ENCODE assay signal across 14 cellular contexts in the genomic region with DNA sequence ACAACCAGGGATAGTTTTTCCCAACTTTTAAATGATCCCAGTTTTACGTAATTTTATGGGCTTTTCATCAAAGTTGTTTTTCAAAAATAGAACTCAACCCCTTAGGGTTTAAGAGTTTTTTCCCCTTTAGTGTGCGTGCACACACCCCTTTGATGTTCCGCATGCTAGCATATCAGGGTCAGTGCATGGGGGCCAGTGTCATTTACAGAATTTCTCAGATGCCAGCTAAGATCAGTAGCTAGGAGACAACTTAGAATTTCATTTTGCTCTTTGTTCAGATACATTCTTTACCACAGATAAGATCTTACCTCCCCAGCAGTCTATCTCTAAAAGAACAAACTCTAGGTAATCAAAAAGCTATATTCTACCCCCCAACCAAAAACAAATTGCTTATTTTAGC.
A peak's percentile ranks its signal among the peaks of the same experiment; 100 is the strongest.
DNase-seq lines count a peak whose midpoint lies in the region; TF ChIP-seq lines count a peak whose summit lies in the region.
"Had no signal": no experiment of that assay in that cellular context is flagged by ENCODE, and none has a peak within 500 bp of the region (broad histone marks: within the 10 kb centered on the region; RNA-seq: fewer than 3 reads in every experiment).

No MANE protein-coding gene starts in this region.

- H3K56ac ChIP-seq in mesendoderm (ENCODE audit: low read length), result no peak overlapping the region

- H2AK5ac ChIP-seq in mesendoderm (ENCODE audit: low read length), result no peak overlapping the region

- no peaks in the 10 kb centered on the region for H3K79me1 ChIP-seq in mesendoderm (ENCODE audit: low read length)

- H3K4me3 ChIP-seq in mesendoderm (ENCODE audit: low read length), result no peak overlapping the region
- peak overlapping the region; percentile 26 for H3K4me3 ChIP-seq in neuron (ENCODE audit: low read length)
- H3K4me3 ChIP-seq: A549 had no signal

- no peak overlapping the region for H3K27ac ChIP-seq in mesendoderm (ENCODE audit: low read depth, low read length)
- H3K27ac ChIP-seq: A549, HL-60 had no signal

- no peak overlapping the region for H3K4me2 ChIP-seq in mesendoderm (ENCODE audit: low read length)
- H3K4me2 ChIP-seq: A549 had no signal

- no peak overlapping the region for H2AFZ ChIP-seq in neuron (ENCODE audit: low read depth, low read length)

- H2BK120ac ChIP-seq in mesendoderm (ENCODE audit: low read depth, low read length), result no peak overlapping the region

- H3K27me3 Mint-ChIP-seq in brain, result peaks cover 3% of the 10 kb centered on the region
- H3K27me3 Mint-ChIP-seq in activated CD4-positive, alpha-beta memory T cell treated with anti-CD3 and anti-CD28 coated beads for 36 hours, result peaks cover 5% of the 10 kb centered on the region

- H3K4me1 ChIP-seq in mesendoderm (ENCODE audit: control insufficient read depth, low read depth, low read length) (no peaks in the 10 kb centered on the region), neuron (ENCODE audit: insufficient read depth, low read length) (peaks cover 33% of the 10 kb centered on the region)
- H3K4me1 ChIP-seq: A549, BE2C had no signal

- H3K79me2 ChIP-seq in mesendoderm (ENCODE audit: control insufficient read depth, insufficient read depth, low read length), result no peaks in the 10 kb centered on the region

- no peaks in the 10 kb centered on the region for H3K9me3 ChIP-seq in neuron (ENCODE audit: low read length)
- H3K9me3 ChIP-seq: A549, BE2C had no signal

- no peak overlapping the region for H3K23ac ChIP-seq in mesendoderm (ENCODE audit: low read length)

- CTCF ChIA-PET in activated CD4-positive, alpha-beta memory T cell treated with anti-CD3 and anti-CD28 coated beads for 36 hours (lab: Charles Lee), result interaction anchor here (1.0 kb wide), 1 partner anchor 73 kb away, joined by 3 read pairs; no protein-coding TSS in a partner anchor

- H2BK15ac ChIP-seq in mesendoderm (replicated peaks; ENCODE audit: low read depth), result no peak overlapping the region

- no peak overlapping the region for H3K9ac ChIP-seq in mesendoderm (ENCODE audit: low read length)

- H2BK5ac ChIP-seq in mesendoderm (ENCODE audit: low read length), result no peak overlapping the region

- POLR2A ChIA-PET in activated CD4-positive, alpha-beta memory T cell treated with anti-CD3 and anti-CD28 coated beads for 36 hours (lab: Charles Lee), result no interaction called here

- DNase-seq in mesendoderm, result peak; percentile 37
- DNase-seq in NOMO-1 treated with DMSO at 0.1 percent for 48 hours (lab: John Stamatoyannopoulos, UW; ENCODE audit: unreplicated experiment), result no peak
- no peak for DNase-seq in anterior cingulate cortex (lab: John Stamatoyannopoulos, UW)
- DNase-seq in activated CD4-positive, alpha-beta memory T cell treated with anti-CD3 and anti-CD28 coated beads for 36 hours, result no peak
- DNase-seq in cortex of kidney (lab: John Stamatoyannopoulos, UW), result no peak
- DNase-seq: BE2C; CD8-positive, alpha-beta T cell; DMS53; GF-D8 had no signal

- no CpG with 5 or more reads among the region's 3 CpGs for WGBS in mesendoderm (ENCODE audit: extremely low coverage, insufficient coverage, low lambda C conversion rate)

- H3K9me3 Mint-ChIP-seq in brain, result peaks cover 0 to 3% (median 0%) of the 10 kb centered on the region in 5 experiments
- no peaks in the 10 kb centered on the region for H3K9me3 Mint-ChIP-seq in activated CD4-positive, alpha-beta memory T cell treated with anti-CD3 and anti-CD28 coated beads for 36 hours
- H3K9me3 Mint-ChIP-seq: CD8-positive, alpha-beta T cell had no signal

- H3K36me3 ChIP-seq in mesendoderm (ENCODE audit: control insufficient read depth, insufficient read depth, low read length) (no peaks in the 10 kb centered on the region), neuron (ENCODE audit: insufficient read depth, low read length) (no peaks in the 10 kb centered on the region)
- H3K36me3 ChIP-seq: BE2C had no signal

- H3K4ac ChIP-seq in mesendoderm (ENCODE audit: low read depth, low read length), result no peak overlapping the region

- intact Hi-C loops in activated CD4-positive, alpha-beta memory T cell treated with anti-CD3 and anti-CD28 coated beads for 36 hours (cut with micrococcal nuclease), result no loop called here

- no peak for TF ChIP-seq CTCF in brain (conservative IDR thresholded peaks at IDR 0.05)

- peaks cover 14% of the 10 kb centered on the region for H3K4me1 Mint-ChIP-seq in brain
- no peaks in the 10 kb centered on the region for H3K4me1 Mint-ChIP-seq in activated CD4-positive, alpha-beta memory T cell treated with anti-CD3 and anti-CD28 coated beads for 36 hours (ENCODE audit: low read depth)
- H3K4me1 Mint-ChIP-seq: CD14-positive monocyte had no signal

- H3K27me3 ChIP-seq in mesendoderm (ENCODE audit: insufficient read depth, low read length, poor library complexity) (no peaks in the 10 kb centered on the region), neuron (ENCODE audit: insufficient read depth, low read length) (no peaks in the 10 kb centered on the region)
- H3K27me3 ChIP-seq: BE2C had no signal

- H3K36me3 Mint-ChIP-seq in brain, result no peaks in the 10 kb centered on the region
- H3K36me3 Mint-ChIP-seq in activated CD4-positive, alpha-beta memory T cell treated with anti-CD3 and anti-CD28 coated beads for 36 hours, result no peaks in the 10 kb centered on the region
- H3K36me3 Mint-ChIP-seq: CD14-positive monocyte; CD8-positive, alpha-beta T cell had no signal

- H3K4me3 Mint-ChIP-seq in brain, result peak overlapping the region in 3 of 5 experiments; percentile 36 to 71 (median 40)
- no peak overlapping the region for H3K4me3 Mint-ChIP-seq in activated CD4-positive, alpha-beta memory T cell treated with anti-CD3 and anti-CD28 coated beads for 36 hours
- H3K4me3 Mint-ChIP-seq: CD14-positive monocyte; CD8-positive, alpha-beta T cell had no signal

- no peak overlapping the region for H4K8ac ChIP-seq in mesendoderm (ENCODE audit: low read depth, low read length)

- H4K5ac ChIP-seq in mesendoderm (ENCODE audit: low read length), result no peak overlapping the region

- no peak overlapping the region for H3K18ac ChIP-seq in mesendoderm (ENCODE audit: low read length)

- peak overlapping the region in 3 of 5 experiments; percentile 20 to 90 (median 63) for H3K27ac Mint-ChIP-seq in brain
- H3K27ac Mint-ChIP-seq in activated CD4-positive, alpha-beta memory T cell treated with anti-CD3 and anti-CD28 coated beads for 36 hours, result no peak overlapping the region
- H3K27ac Mint-ChIP-seq: CD14-positive monocyte; CD8-positive, alpha-beta T cell had no signal
